In genomic region chr7:17234398-17235021, GRCh38 we compare ENCODE assay signal across 8 cellular contexts.
A peak's percentile ranks its signal among the peaks of the same experiment; 100 is the strongest.
DNase-seq lines count a peak whose midpoint lies in the region; ATAC-seq, FAIRE-seq and TF ChIP-seq lines count a peak whose summit lies in the region.

No MANE protein-coding gene starts in this region.

- H3F3A ChIP-seq in SU-DHL-6 (ENCODE audit: insufficient read depth): no peaks in the 10 kb centered on the region

- H3K9me3 Mint-ChIP-seq in astrocyte (ENCODE audit: unreplicated experiment): no peaks in the 10 kb centered on the region

- DNase-seq in AG04449 (ENCODE audit: low read depth, low spot score): peak; percentile 73
- DNase-seq in astrocyte (ENCODE audit: low read depth): peak; percentile 96
- DNase-seq in left kidney (ENCODE audit: low read depth, low spot score): peak; percentile 4
- peak; percentile 27 to 37 for DNase-seq in stimulated activated CD8-positive, alpha-beta memory T cell treated with anti-CD3 and anti-CD28 coated beads, Interleukin-2, amount 100 ng/mL, for 1 hour (ENCODE audit: low read depth in 2 of 2)
- no peak for DNase-seq in NCI-H2107 (lab: John Stamatoyannopoulos, UW)

- peak overlapping the region; percentile 99 for H3K27ac Mint-ChIP-seq in astrocyte (ENCODE audit: unreplicated experiment)

- H3K4me3 Mint-ChIP-seq in astrocyte (ENCODE audit: unreplicated experiment): peak overlapping the region; percentile 5

- H2AFZ ChIP-seq in SU-DHL-6 (ENCODE audit: low read depth, low read length, severe bottlenecking) (peak overlapping the region; percentile 97), astrocyte (ENCODE audit: low read depth, low read length) (peak overlapping the region; percentile 75)

- no peak overlapping the region for H3K4me3 ChIP-seq in AG04449 (ENCODE audit: low read depth, low read length)
- peak overlapping the region; percentile 27 for H3K4me3 ChIP-seq in SU-DHL-6 (ENCODE audit: insufficient read depth, low read length, poor library complexity, severe bottlenecking)
- no peak overlapping the region for H3K4me3 ChIP-seq in astrocyte (ENCODE audit: insufficient read depth, low read depth, low read length)

- H3K36me3 ChIP-seq in SU-DHL-6 (ENCODE audit: low read length): no peaks in the 10 kb centered on the region
- no peaks in the 10 kb centered on the region for H3K36me3 ChIP-seq in astrocyte (ENCODE audit: insufficient read depth, low read length)

- CTCF ChIA-PET in AG04449 (lab: Yijun Ruan, JAX): no interaction called here

- H3K27ac ChIP-seq in SU-DHL-6 (ENCODE audit: low read depth, low read length) (peak overlapping the region; percentile 68), astrocyte (ENCODE audit: low read depth, low read length) (peak overlapping the region; percentile 86)

- H3K79me2 ChIP-seq in SU-DHL-6 (ENCODE audit: insufficient read depth, low read length) (no peaks in the 10 kb centered on the region), astrocyte (ENCODE audit: insufficient read depth, low read length) (no peaks in the 10 kb centered on the region)

- peaks cover 35% of the 10 kb centered on the region for H3K4me1 Mint-ChIP-seq in astrocyte (ENCODE audit: low read depth, unreplicated experiment)

- peaks cover 37% of the 10 kb centered on the region for H3K4me1 ChIP-seq in astrocyte (ENCODE audit: insufficient read depth, low read length)

- H3K9ac ChIP-seq in SU-DHL-6 (ENCODE audit: low read length) (peak overlapping the region; percentile 46), astrocyte (ENCODE audit: low read length) (peak overlapping the region; percentile 68)

- no peaks in the 10 kb centered on the region for H3K9me2 ChIP-seq in SU-DHL-6 (replicated peaks; ENCODE audit: insufficient read depth, low read length)

- no peaks in the 10 kb centered on the region for H3K9me3 ChIP-seq in SU-DHL-6 (ENCODE audit: insufficient read depth, low read length)
- H3K9me3 ChIP-seq in astrocyte (ENCODE audit: insufficient read depth, low read depth, low read length): no peaks in the 10 kb centered on the region

- TF ChIP-seq CTCF in AG04449 (IDR thresholded peaks at IDR 0.05; ENCODE audit: insufficient read depth, low read length, missing control alignments) (no peak), SU-DHL-6 (IDR thresholded peaks at IDR 0.05; ENCODE audit: insufficient read depth, low read length, poor library complexity, severe bottlenecking) (no peak), astrocyte (IDR thresholded peaks at IDR 0.05; ENCODE audit: insufficient read depth, low read depth, low read length) (no peak)

- H3K4me2 ChIP-seq in SU-DHL-6 (ENCODE audit: low read depth, low read length, poor library complexity, severe bottlenecking) (peak overlapping the region; percentile 58), astrocyte (ENCODE audit: low read length) (peak overlapping the region; percentile 67)

- H3K27me3 Mint-ChIP-seq in astrocyte (ENCODE audit: low read depth, unreplicated experiment): no peaks in the 10 kb centered on the region

- FAIRE-seq in astrocyte (lab: Jason Lieb, UNC): peak; percentile 90

- no peaks in the 10 kb centered on the region for H4K20me1 ChIP-seq in SU-DHL-6 (ENCODE audit: low read depth, low read length)
- no peaks in the 10 kb centered on the region for H4K20me1 ChIP-seq in astrocyte (ENCODE audit: insufficient read depth, low read length)

- peak; percentile 99 for ATAC-seq in GM19035 (IDR thresholded peaks at IDR 0.05; ENCODE audit: unreplicated experiment)
- peak; percentile 99 for ATAC-seq in HG03175 (IDR thresholded peaks at IDR 0.05; ENCODE audit: unreplicated experiment)

- H3K36me3 Mint-ChIP-seq in astrocyte (ENCODE audit: low read depth, unreplicated experiment): no peaks in the 10 kb centered on the region

- POLR2A ChIA-PET in AG04449 (lab: Yijun Ruan, JAX): no interaction called here

- H3K27me3 ChIP-seq in SU-DHL-6 (ENCODE audit: low read length) (no peaks in the 10 kb centered on the region), astrocyte (ENCODE audit: insufficient read depth, low read length) (no peaks in the 10 kb centered on the region)
